In the genomic region with DNA sequence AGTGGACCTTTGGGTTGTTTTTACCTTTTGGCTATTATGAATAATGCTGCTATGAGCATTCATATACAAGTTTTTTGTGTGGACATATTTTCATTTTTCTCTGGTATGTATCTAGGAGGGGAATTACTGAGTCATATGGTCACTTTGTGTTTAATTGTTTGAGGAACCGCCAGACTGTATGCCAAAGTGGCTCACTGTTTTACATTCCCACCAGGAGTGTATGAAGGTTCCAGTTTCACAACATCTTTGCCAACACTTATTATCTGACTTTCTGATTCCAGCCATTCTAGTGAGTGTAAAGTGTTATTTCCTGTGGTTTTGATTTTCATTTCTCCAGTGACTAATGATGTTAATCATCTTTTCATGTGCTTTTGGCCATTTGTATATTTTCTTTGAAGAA, we compare ENCODE assay signal across 1 cellular context.
TF ChIP-seq lines count a peak whose summit lies in the region.

No MANE protein-coding gene starts in this region.

TF ChIP-seq in GM12878, 131 proteins besides CTCF, POLR2A, EP300 and RAD21 (continued from another document):
- TF ChIP-seq KLF5 (IDR thresholded peaks at IDR 0.05; ENCODE audit: partially characterized antibody): no peak
